ENCODE assay signal across 19 cellular contexts in the genomic region with DNA sequence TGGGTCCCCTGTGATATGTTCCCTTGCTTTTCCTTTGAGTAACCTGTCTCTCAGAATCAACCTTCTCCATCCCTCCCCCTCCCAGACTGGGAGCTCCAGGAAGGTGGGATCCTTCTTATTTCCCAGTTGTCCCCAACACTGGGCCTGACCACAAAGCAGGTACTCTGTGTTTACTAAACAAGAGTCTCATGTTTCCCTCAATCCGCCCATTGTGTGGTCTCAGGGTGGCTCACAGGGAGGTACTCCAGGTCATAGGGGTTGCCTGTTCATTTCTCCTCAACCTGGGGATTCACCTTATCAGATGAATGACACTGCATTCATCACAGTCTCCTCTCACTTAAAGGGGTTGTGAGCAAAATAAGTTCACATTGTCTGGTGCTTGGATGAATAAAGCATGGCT.
"Had no signal": no experiment of that assay in that cellular context is flagged by ENCODE, and none has a peak within 500 bp of the region (broad histone marks: within the 10 kb centered on the region; RNA-seq: fewer than 3 reads in every experiment).

No MANE protein-coding gene starts in this region.

- H3K27me3 ChIP-seq: MG63 had no signal

- DNase-seq: Karpas-422, KG1, MG63, NCI-H1092, NCI-H1105 treated with DMSO at 0.1 percent for 48 hours, NCI-H1417 treated with DMSO at 0.1 percent for 48 hours, NCI-H146, NCI-H1694 treated with DMSO at 0.1 percent for 48 hours, NCI-H1930, NCI-H2081, NCI-H2107, NCI-H446, NCI-H510A, NCI-H524 treated with DMSO at 0.1 percent for 48 hours, NCI-H69, NCI-H774, Right ventricle myocardium superior, RPMI8226, SK-N-SH had no signal

- H3K4me3 ChIP-seq: MG63 had no signal

- H3K9me3 ChIP-seq: MG63, SK-N-SH had no signal

- H3K4me2 ChIP-seq: SK-N-SH had no signal

- H3K9ac ChIP-seq: SK-N-SH had no signal

- H3K36me3 ChIP-seq: MG63 had no signal
